In genomic region chr18:3857544-3857943, GRCh38 we compare ENCODE assay signal across 23 cellular contexts.
DNase-seq lines count a peak whose midpoint lies in the region; ATAC-seq, FAIRE-seq and TF ChIP-seq lines count a peak whose summit lies in the region.
"Had no signal": no experiment of that assay in that cellular context is flagged by ENCODE, and none has a peak within 500 bp of the region (broad histone marks: within the 10 kb centered on the region; RNA-seq: fewer than 3 reads in every experiment).

No MANE protein-coding gene starts in this region.

- H3K4me1 ChIP-seq in A673 (ENCODE audit: insufficient read depth, low read length, poor library complexity, severe bottlenecking) (peaks cover 16% of the 10 kb centered on the region), astrocyte (ENCODE audit: insufficient read depth, low read length) (peaks cover 5% of the 10 kb centered on the region)
- H3K4me1 ChIP-seq: psoas muscle had no signal

- peak; percentile 84 for FAIRE-seq in astrocyte (lab: Jason Lieb, UNC)
- FAIRE-seq: HTR-8/SVneo, small intestine had no signal

- CTCF ChIA-PET in A673 (lab: Charles Lee): no interaction called here
- CTCF ChIA-PET in activated naive CD4-positive, alpha-beta T cell treated with anti-CD3 and anti-CD28 coated beads for 36 hours (lab: Charles Lee): no interaction called here

- peak; percentile 36 for DNase-seq in A673 (ENCODE audit: low spot score)
- DNase-seq in HCEC 1CT: peak; percentile 72
- DNase-seq in astrocyte (ENCODE audit: low read depth): no peak
- peak; percentile 74 for DNase-seq in kidney glomerular epithelial cell (lab: John Stamatoyannopoulos, UW)
- DNase-seq in activated naive CD4-positive, alpha-beta T cell treated with anti-CD3 and anti-CD28 coated beads for 36 hours: no peak
- DNase-seq in activated gamma-delta T cell (lab: John Stamatoyannopoulos, UW): no peak
- DNase-seq in progenitor cell of endocrine pancreas (ENCODE audit: low spot score, unreplicated experiment): no peak
- DNase-seq: activated CD4-positive, alpha-beta T cell treated with anti-CD3 and anti-CD28 coated beads, Interleukin-2, amount 50 U/mL, for 48 hours; activated naive CD4-positive, alpha-beta T cell treated with anti-CD3 and anti-CD28 coated beads, Interleukin-2, amount 10 ng/mL, durations not matched to agents 7 days and 5 days; DMS153; Kasumi-1; left cardiac atrium; NCI-H2107; NCI-H526; nephron progenitor cell; psoas muscle; SHP77 treated with DMSO at 0.1 percent for 48 hours; small intestine; stimulated activated CD4-positive, alpha-beta T cell treated with anti-CD3 and anti-CD28 coated beads, Interleukin-4, amount 100 ng/mL, for 1 hour; stimulated activated naive CD8-positive, alpha-beta T cell treated with anti-CD3 and anti-CD28 coated beads, Interleukin-15, amount 100 ng/mL, for 72 hours had no signal

- H2AFZ ChIP-seq in astrocyte (ENCODE audit: low read depth, low read length): peak overlapping the region; percentile 24

- H3K27ac ChIP-seq in A673 (ENCODE audit: low read depth, low read length, poor library complexity, severe bottlenecking): peak overlapping the region; percentile 34
- no peak overlapping the region for H3K27ac ChIP-seq in astrocyte (ENCODE audit: low read depth, low read length)
- H3K27ac ChIP-seq: psoas muscle had no signal

- H3K36me3 Mint-ChIP-seq in astrocyte (ENCODE audit: low read depth, unreplicated experiment): no peaks in the 10 kb centered on the region
- no peaks in the 10 kb centered on the region for H3K36me3 Mint-ChIP-seq in activated naive CD4-positive, alpha-beta T cell treated with anti-CD3 and anti-CD28 coated beads for 36 hours (ENCODE audit: low read depth)
- H3K36me3 Mint-ChIP-seq in progenitor cell of endocrine pancreas (ENCODE audit: insufficient read depth): peaks cover 2% of the 10 kb centered on the region
- H3K36me3 Mint-ChIP-seq: activated naive CD4-positive, alpha-beta T cell treated with anti-CD3 and anti-CD28 coated beads, Interleukin-2, amount 10 ng/mL, durations not matched to agents 7 days and 5 days; type B pancreatic cell had no signal

- H3K4me2 ChIP-seq in astrocyte (ENCODE audit: low read length): no peak overlapping the region

- peaks cover 6% of the 10 kb centered on the region for H3K36me3 ChIP-seq in A673 (ENCODE audit: insufficient read depth, low read length, poor library complexity, severe bottlenecking)
- no peaks in the 10 kb centered on the region for H3K36me3 ChIP-seq in astrocyte (ENCODE audit: insufficient read depth, low read length)

- H4K20me1 ChIP-seq in astrocyte (ENCODE audit: insufficient read depth, low read length): no peaks in the 10 kb centered on the region

- H3K9me3 ChIP-seq in A673 (ENCODE audit: low read depth, low read length, poor library complexity, severe bottlenecking): no peaks in the 10 kb centered on the region
- H3K9me3 ChIP-seq in astrocyte (ENCODE audit: insufficient read depth, low read depth, low read length): no peaks in the 10 kb centered on the region
- H3K9me3 ChIP-seq: psoas muscle had no signal

- intact Hi-C loops in A673 (cut with micrococcal nuclease; ENCODE audit: unreplicated experiment): no loop called here
- intact Hi-C loops in activated naive CD4-positive, alpha-beta T cell treated with anti-CD3 and anti-CD28 coated beads for 36 hours (cut with micrococcal nuclease): no loop called here

- TF ChIP-seq CTCF in A673 (conservative IDR thresholded peaks at IDR 0.05; ENCODE audit: low read depth, low read length) (no peak), astrocyte (IDR thresholded peaks at IDR 0.05; ENCODE audit: insufficient read depth, low read depth, low read length) (no peak), progenitor cell of endocrine pancreas (IDR thresholded peaks at IDR 0.05; ENCODE audit: unreplicated experiment) (no peak)

- H3K27me3 Mint-ChIP-seq in astrocyte (ENCODE audit: low read depth, unreplicated experiment) (no peaks in the 10 kb centered on the region), progenitor cell of endocrine pancreas (no peaks in the 10 kb centered on the region)
- H3K27me3 Mint-ChIP-seq in activated naive CD4-positive, alpha-beta T cell treated with anti-CD3 and anti-CD28 coated beads for 36 hours (ENCODE audit: low read depth): peaks cover 7% of the 10 kb centered on the region
- H3K27me3 Mint-ChIP-seq: activated naive CD4-positive, alpha-beta T cell treated with anti-CD3 and anti-CD28 coated beads, Interleukin-2, amount 10 ng/mL, durations not matched to agents 7 days and 5 days; type B pancreatic cell had no signal

- no peak overlapping the region for H3K4me3 Mint-ChIP-seq in astrocyte (ENCODE audit: unreplicated experiment)
- H3K4me3 Mint-ChIP-seq in activated naive CD4-positive, alpha-beta T cell treated with anti-CD3 and anti-CD28 coated beads for 36 hours: no peak overlapping the region
- H3K4me3 Mint-ChIP-seq in progenitor cell of endocrine pancreas (ENCODE audit: low read depth): no peak overlapping the region
- H3K4me3 Mint-ChIP-seq: activated naive CD4-positive, alpha-beta T cell treated with anti-CD3 and anti-CD28 coated beads, Interleukin-2, amount 10 ng/mL, durations not matched to agents 7 days and 5 days; nephron progenitor cell; stimulated activated naive CD8-positive, alpha-beta T cell treated with anti-CD3 and anti-CD28 coated beads, Interleukin-15, amount 100 ng/mL, for 72 hours; type B pancreatic cell had no signal

- H3K4me3 ChIP-seq in A673 (ENCODE audit: low read depth, low read length, poor library complexity, severe bottlenecking) (no peak overlapping the region), astrocyte (ENCODE audit: insufficient read depth, low read depth, low read length) (no peak overlapping the region)
- H3K4me3 ChIP-seq: psoas muscle had no signal

- POLR2A ChIA-PET in A673 (lab: Charles Lee; ENCODE audit: low non-redundant PET): no interaction called here

- H3K4me1 Mint-ChIP-seq in astrocyte (ENCODE audit: low read depth, unreplicated experiment): peaks cover 5% of the 10 kb centered on the region
- no peaks in the 10 kb centered on the region for H3K4me1 Mint-ChIP-seq in activated naive CD4-positive, alpha-beta T cell treated with anti-CD3 and anti-CD28 coated beads for 36 hours (ENCODE audit: low read depth)
- H3K4me1 Mint-ChIP-seq in progenitor cell of endocrine pancreas (ENCODE audit: low read depth): no peaks in the 10 kb centered on the region
- H3K4me1 Mint-ChIP-seq: activated naive CD4-positive, alpha-beta T cell treated with anti-CD3 and anti-CD28 coated beads, Interleukin-2, amount 10 ng/mL, durations not matched to agents 7 days and 5 days; stimulated activated naive CD8-positive, alpha-beta T cell treated with anti-CD3 and anti-CD28 coated beads, Interleukin-15, amount 100 ng/mL, for 72 hours had no signal

- H3K27me3 ChIP-seq in A673 (replicated peaks; ENCODE audit: insufficient read depth, low read depth, low read length, poor library complexity) (no peaks in the 10 kb centered on the region), astrocyte (ENCODE audit: insufficient read depth, low read length) (no peaks in the 10 kb centered on the region)

- H3K79me2 ChIP-seq in astrocyte (ENCODE audit: insufficient read depth, low read length): no peaks in the 10 kb centered on the region

- BruUV-seq in A673 (replicated peaks; lab: Mats Ljungman, UMichigan): no TSS peak

- H3K9me3 Mint-ChIP-seq in astrocyte (ENCODE audit: unreplicated experiment): no peaks in the 10 kb centered on the region
- no peaks in the 10 kb centered on the region for H3K9me3 Mint-ChIP-seq in activated naive CD4-positive, alpha-beta T cell treated with anti-CD3 and anti-CD28 coated beads for 36 hours
- H3K9me3 Mint-ChIP-seq in progenitor cell of endocrine pancreas (ENCODE audit: low read depth): peaks cover 3% of the 10 kb centered on the region
- H3K9me3 Mint-ChIP-seq: activated naive CD4-positive, alpha-beta T cell treated with anti-CD3 and anti-CD28 coated beads, Interleukin-2, amount 10 ng/mL, durations not matched to agents 7 days and 5 days; stimulated activated naive CD8-positive, alpha-beta T cell treated with anti-CD3 and anti-CD28 coated beads, Interleukin-15, amount 100 ng/mL, for 72 hours; type B pancreatic cell had no signal

- no peak overlapping the region for H3K9ac ChIP-seq in astrocyte (ENCODE audit: low read length)

- H3K27ac Mint-ChIP-seq in astrocyte (ENCODE audit: unreplicated experiment) (no peak overlapping the region), progenitor cell of endocrine pancreas (no peak overlapping the region)
- no peak overlapping the region for H3K27ac Mint-ChIP-seq in activated naive CD4-positive, alpha-beta T cell treated with anti-CD3 and anti-CD28 coated beads for 36 hours
- H3K27ac Mint-ChIP-seq: activated naive CD4-positive, alpha-beta T cell treated with anti-CD3 and anti-CD28 coated beads, Interleukin-2, amount 10 ng/mL, durations not matched to agents 7 days and 5 days; nephron progenitor cell; stimulated activated naive CD8-positive, alpha-beta T cell treated with anti-CD3 and anti-CD28 coated beads, Interleukin-15, amount 100 ng/mL, for 72 hours; type B pancreatic cell had no signal

- no peak for ATAC-seq in GM18520 (IDR thresholded peaks at IDR 0.05; ENCODE audit: unreplicated experiment)
- ATAC-seq: psoas muscle; stimulated activated naive CD8-positive, alpha-beta T cell treated with anti-CD3 and anti-CD28 coated beads, Interleukin-15, amount 100 ng/mL, for 72 hours had no signal

Comparison
In these comparisons a context has a peak if more than half of its experiments do, and no peak if none do; other contexts are left out.
1. DNase-seq: peak in A673 (single experiment), HCEC 1CT (single experiment) and kidney glomerular epithelial cell (single experiment); none in astrocyte (single experiment), activated naive CD4-positive, alpha-beta T cell treated with anti-CD3 and anti-CD28 coated beads for 36 hours (single experiment), activated gamma-delta T cell (single experiment) and progenitor cell of endocrine pancreas (single experiment).